29 cellular contexts compared by ENCODE assay signal in the genomic region with DNA sequence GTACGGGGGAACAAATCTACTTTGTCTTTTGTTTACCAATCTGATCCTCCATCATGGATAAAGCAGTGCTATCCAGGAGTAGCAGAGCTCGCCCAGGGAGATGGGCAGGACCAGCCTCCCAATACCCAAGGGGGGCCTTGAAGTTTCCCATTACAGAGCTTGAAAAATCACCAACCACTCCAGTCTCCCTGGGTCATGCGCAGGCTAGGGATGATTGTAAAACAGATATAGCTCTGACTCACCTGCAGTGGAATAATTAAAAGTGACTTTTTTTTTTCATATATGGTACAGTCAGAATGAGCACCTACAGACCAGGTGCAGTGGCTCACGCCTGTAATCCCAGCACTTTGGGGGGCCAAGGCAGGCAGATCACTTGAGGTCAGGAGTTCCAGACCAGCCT.
"Had no signal": no experiment of that assay in that cellular context is flagged by ENCODE, and none has a peak within 500 bp of the region (broad histone marks: within the 10 kb centered on the region; RNA-seq: fewer than 3 reads in every experiment).

No MANE protein-coding gene starts in this region.

- DNase-seq: activated B cell treated with CpG ODN at 0.5 μM for 24 hours; activated CD4-positive, alpha-beta memory T cell treated with anti-CD3 and anti-CD28 coated beads, Interleukin-2, amount 10 ng/mL, durations not matched to agents 7 days and 5 days; activated CD4-positive, alpha-beta T cell treated with anti-CD3 and anti-CD28 coated beads for 1 hour; activated CD4-positive, alpha-beta T cell treated with anti-CD3 and anti-CD28 coated beads for 4 hours; activated CD4-positive, alpha-beta T cell treated with anti-CD3 and anti-CD28 coated beads, Interleukin-2, amount 10 ng/mL, durations not matched to agents 7 days and 5 days; activated CD4-positive, alpha-beta T cell treated with anti-CD3 and anti-CD28 coated beads, Interleukin-2, amount 50 U/mL, for 4 hours; activated CD8-positive, alpha-beta memory T cell treated with anti-CD3 and anti-CD28 coated beads, Interleukin-2, amount 50 U/mL, for 48 hours; activated effector memory CD4-positive, alpha-beta T cell treated with Interleukin-2 at 50 U/mL for 16 hours; activated gamma-delta T cell treated with Interleukin-2 at 50 U/mL for 16 hours; activated naive CD4-positive, alpha-beta T cell treated with anti-CD3 and anti-CD28 coated beads, Interleukin-2, amount 50 U/mL, for 16 hours; activated naive CD4-positive, alpha-beta T cell treated with Interleukin-2 at 50 U/mL for 16 hours; activated T-cell treated with anti-CD3 and anti-CD28 coated beads for 4 hours; activated T-cell treated with anti-CD3 and anti-CD28 coated beads, Interleukin-2, amount 50 U/mL, for 24 hours; activated T-cell treated with anti-CD3 and anti-CD28 coated beads, Interleukin-2, amount 50 U/mL, for 72 hours; amniotic stem cell; anterior cingulate cortex; caudate nucleus; effector CD8-positive, alpha-beta T cell; esophagus squamous epithelium; head of caudate nucleus; hippocampal formation; T1000; WERI-Rb-1 had no signal

- H3K27ac ChIP-seq: epithelial cell of prostate, esophagus squamous epithelium, WERI-Rb-1 had no signal

- H3K4me1 ChIP-seq: esophagus squamous epithelium had no signal

- H3K27me3 ChIP-seq: esophagus squamous epithelium had no signal

- H3K4me3 ChIP-seq: esophagus squamous epithelium had no signal

- FAIRE-seq: astrocyte, colon, endometrium, endothelial cell of umbilical vein, frontal cortex had no signal

- H3K9me3 ChIP-seq: esophagus squamous epithelium had no signal

- ATAC-seq: activated T-cell treated with anti-CD3 and anti-CD28 coated beads, Interleukin-2, amount 50 U/mL, for 72 hours had no signal
